In the genomic region with DNA sequence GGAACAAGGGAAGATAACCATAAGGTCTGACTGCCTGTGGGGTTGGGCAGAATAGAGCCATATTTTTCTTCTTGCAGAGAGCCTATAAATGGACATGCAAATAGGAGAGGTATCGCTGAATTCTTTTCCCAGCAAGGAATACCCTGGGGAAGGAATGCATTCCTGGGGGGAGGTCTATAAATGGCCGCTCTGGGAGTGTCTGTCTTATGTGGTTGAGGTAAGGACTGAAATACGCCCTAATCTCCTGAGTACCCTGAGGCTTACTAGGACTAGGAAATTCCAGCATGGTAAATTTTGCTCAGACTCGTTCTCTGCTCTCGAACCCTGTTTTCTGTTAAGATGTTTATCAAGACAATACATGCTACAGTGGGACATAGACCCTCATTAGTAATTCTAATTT, we compare ENCODE assay signal across 3 cellular contexts. TPM values are rescaled to one million over a fixed set of nuclear protein-coding genes. Genes with fewer than 3 reads are reported as not detected.
"Had no signal": no experiment of that assay in that cellular context is flagged by ENCODE, and none has a peak within 500 bp of the region (broad histone marks: within the 10 kb centered on the region; RNA-seq: fewer than 3 reads in every experiment).

No MANE protein-coding gene starts in this region.

RNA-seq across cellular contexts. Expression of a gene that starts 6.1 kb away (rescaled TPM):
- total RNA-seq: Right ventricle myocardium inferior, RPMI7951, SJCRH30 had no signal
